14 cellular contexts compared by ENCODE assay signal in the genomic region with DNA sequence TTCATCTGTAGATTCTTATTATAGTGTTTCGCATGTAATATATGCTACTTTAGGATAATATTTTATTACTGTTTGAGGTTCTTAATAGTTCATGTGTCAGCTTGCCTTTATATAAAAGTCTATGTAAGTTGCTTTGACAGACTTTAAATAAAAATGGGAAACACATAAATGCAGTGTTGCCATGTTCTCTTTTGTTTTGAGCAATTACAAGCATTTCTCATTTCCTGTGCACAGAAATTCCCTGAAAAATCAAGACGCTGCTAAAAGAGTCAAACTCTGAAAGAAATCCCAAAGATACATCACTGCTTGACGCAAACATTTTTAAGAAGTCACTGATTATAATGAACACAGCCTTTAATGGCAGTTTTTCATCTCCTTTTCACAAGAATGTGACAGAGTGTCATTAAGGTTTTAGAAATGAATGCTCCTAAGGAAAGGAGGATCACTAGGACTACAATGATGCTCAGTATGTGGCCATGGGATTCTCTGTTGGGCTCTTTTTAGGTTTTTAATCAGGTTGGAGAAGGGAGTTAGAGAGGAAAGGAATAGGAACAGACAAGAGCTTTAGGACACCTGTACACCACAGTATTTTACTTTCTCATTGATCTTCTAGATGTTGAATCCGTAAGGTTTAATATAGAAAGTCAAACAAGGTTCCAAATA.
"Had no signal": no experiment of that assay in that cellular context is flagged by ENCODE, and none has a peak within 500 bp of the region (broad histone marks: within the 10 kb centered on the region; RNA-seq: fewer than 3 reads in every experiment).

No MANE protein-coding gene starts in this region.

- H3K27ac Mint-ChIP-seq: activated CD4-positive, alpha-beta memory T cell treated with anti-CD3 and anti-CD28 coated beads, Interleukin-2, amount 10 ng/mL, durations not matched to agents 7 days and 5 days; type B pancreatic cell had no signal

- H3K27me3 Mint-ChIP-seq: activated CD4-positive, alpha-beta memory T cell treated with anti-CD3 and anti-CD28 coated beads, Interleukin-2, amount 10 ng/mL, durations not matched to agents 7 days and 5 days; type B pancreatic cell had no signal

- DNase-seq: activated CD4-positive, alpha-beta memory T cell treated with anti-CD3 and anti-CD28 coated beads, Interleukin-2, amount 10 ng/mL, durations not matched to agents 7 days and 5 days; activated CD4-positive, alpha-beta T cell treated with anti-CD3 and anti-CD28 coated beads for 1 hour; activated naive CD4-positive, alpha-beta T cell; adrenal gland; esophagus squamous epithelium; foreskin fibroblast; stimulated activated CD4-positive, alpha-beta T cell treated with anti-CD3 and anti-CD28 coated beads, Interleukin-4, amount 100 ng/mL, for 1 hour; stimulated activated CD8-positive, alpha-beta memory T cell treated with anti-CD3 and anti-CD28 coated beads, Interleukin-4, amount 100 ng/mL, for 48 hours; stimulated activated naive CD8-positive, alpha-beta T cell treated with anti-CD3 and anti-CD28 coated beads, Interleukin-15, Interleukin-2, amounts not matched to agents 100 U/mL and 50 U/mL, for 24 hours; SW 1271 had no signal

- H3K9me3 ChIP-seq: adrenal gland, esophagus squamous epithelium, suprapubic skin had no signal

- H3K27ac ChIP-seq: adrenal gland, esophagus squamous epithelium, parathyroid adenoma, suprapubic skin had no signal

- H3K9me3 Mint-ChIP-seq: activated CD4-positive, alpha-beta memory T cell treated with anti-CD3 and anti-CD28 coated beads, Interleukin-2, amount 10 ng/mL, durations not matched to agents 7 days and 5 days; type B pancreatic cell had no signal

- H2AFZ ChIP-seq: parathyroid adenoma had no signal

- H3K36me3 ChIP-seq: adrenal gland had no signal

- ATAC-seq: left lobe of liver; stimulated activated naive CD8-positive, alpha-beta T cell treated with anti-CD3 and anti-CD28 coated beads, Interleukin-15, Interleukin-2, amounts not matched to agents 100 U/mL and 50 U/mL, for 24 hours had no signal

- H3K4me3 Mint-ChIP-seq: activated CD4-positive, alpha-beta memory T cell treated with anti-CD3 and anti-CD28 coated beads, Interleukin-2, amount 10 ng/mL, durations not matched to agents 7 days and 5 days; type B pancreatic cell had no signal

- H3K27me3 ChIP-seq: adrenal gland, esophagus squamous epithelium, suprapubic skin had no signal

- H3K4me1 ChIP-seq: parathyroid adenoma, suprapubic skin had no signal

- H3K4me3 ChIP-seq: adrenal gland, esophagus squamous epithelium, suprapubic skin had no signal

- H3K9ac ChIP-seq: parathyroid adenoma had no signal
